8 cellular contexts compared by ENCODE assay signal in genomic region chr11:19076744-19077589, GRCh38. TPM values are rescaled to one million over a fixed set of nuclear protein-coding genes. Genes with fewer than 3 reads are reported as not detected.
DNase-seq lines count a peak whose midpoint lies in the region; ATAC-seq and TF ChIP-seq lines count a peak whose summit lies in the region.

No MANE protein-coding gene starts in this region.

- H3K36me3 ChIP-seq in GM06990 (ENCODE audit: control insufficient read depth, insufficient read depth, low read length) = no peaks in the 10 kb centered on the region
- no peaks in the 10 kb centered on the region for H3K36me3 ChIP-seq in HEK293 (ENCODE audit: control insufficient read depth in 2 of 2, insufficient read depth in 1 of 2, low read length in 2 of 2)

- CTCF ChIA-PET in HEK293 (lab: Yijun Ruan, JAX) = interaction anchor here (0.6 to 12.2 kb wide), 54 partner anchors 8 to 1277 kb away, joined by 3 to 166 read pairs (median 4); partner anchors contain the start of gene MRGPRX2

- H3K9me3 ChIP-seq in HEK293 (ENCODE audit: control insufficient read depth, insufficient read depth, low read depth, low read length) = no peaks in the 10 kb centered on the region

- intact Hi-C loops in lower leg skin (cut with DNase I; ENCODE audit: low total_unique reads) = no loop called here

- no peaks in the 10 kb centered on the region for H3K4me1 ChIP-seq in HEK293 (ENCODE audit: control insufficient read depth, insufficient read depth, low read length)

- no peaks in the 10 kb centered on the region; the same call in 1 of the 2 replicates for H3K27me3 ChIP-seq in GM06990 (replicated peaks; ENCODE audit: control insufficient read depth, insufficient read depth, low read length)

- no peak overlapping the region for H3K4me3 ChIP-seq in GM06990 (replicated peaks; ENCODE audit: low read depth, low read length)
- H3K4me3 ChIP-seq in HEK293 (ENCODE audit: low read depth, low read length) = no peak overlapping the region
- H3K4me3 ChIP-seq in lower leg skin (ENCODE audit: low read depth, poor library complexity, severe bottlenecking) = no peak overlapping the region

- DNase-seq in GM06990 (ENCODE audit: extremely low read depth, insufficient read length) (peak; percentile 20), NCI-H2029 (lab: John Stamatoyannopoulos, UW) (peak; percentile 7), cerebellum (ENCODE audit: low spot score) (peak; percentile 27), lower leg skin (ENCODE audit: low spot score in 2 of 2) (peak; percentile 51 to 94)
- peak; percentile 71 for DNase-seq in activated CD4-positive, CD25-positive, alpha-beta regulatory T cell treated with anti-CD3 and anti-CD28 coated beads, Interleukin-2, amount 50 U/mL, for 72 hours
- peak; percentile 37 for DNase-seq in stimulated activated CD8-positive, alpha-beta memory T cell treated with anti-CD3 and anti-CD28 coated beads, Interleukin-12 subunit alpha, Interleukin-12 subunit beta, amount 100 ng/mL, for 1 hour (ENCODE audit: low read depth)

- TF ChIP-seq POLR2A in lower leg skin (IDR thresholded peaks at IDR 0.05) = no peak

- TF ChIP-seq CTCF in GM06990 (IDR thresholded peaks at IDR 0.05; ENCODE audit: insufficient read depth, low read length, poor library complexity, severe bottlenecking) (peak; percentile 99), HEK293 (tag by site-specific recombination; IDR thresholded peaks at IDR 0.05) (no peak), lower leg skin (IDR thresholded peaks at IDR 0.05) (peak in 1 of 3 donors; percentile 19)

- POLR2A ChIA-PET in HEK293 (lab: Yijun Ruan, JAX) = interaction anchor here (1.4 kb wide), 1 partner anchor 164 kb away, joined by 4 read pairs; no protein-coding TSS in a partner anchor

- no peak overlapping the region for H3K27ac ChIP-seq in HEK293 (ENCODE audit: extremely low read depth, low read depth, low read length)

- 49 to 51% methylated on average over 10 of the region's 10 CpGs for WGBS in lower leg skin, 2 donors

- no peak for ATAC-seq in HG03439 (IDR thresholded peaks at IDR 0.05; ENCODE audit: unreplicated experiment)

TF ChIP-seq in HEK293, 187 proteins besides CTCF, POLR2A, EP300 and RAD21:
- TF ChIP-seq ZNF660 (tag by site-specific recombination; IDR thresholded peaks at IDR 0.05) (0 out of 2 replicates have a peak, but pooled peaks have one; percentile 27), ZNF654 (tag by site-specific recombination; IDR thresholded peaks at IDR 0.05; ENCODE audit: low read depth) (peak; percentile 46), ZNF394 (tag by site-specific recombination; IDR thresholded peaks at IDR 0.05; ENCODE audit: borderline replicate concordance) (no peak), ZNF621 (tag by site-specific recombination; IDR thresholded peaks at IDR 0.05) (no peak), ZNF148 (tag by site-specific recombination; IDR thresholded peaks at IDR 0.05; ENCODE audit: borderline replicate concordance) (no peak)

RNA-seq across cellular contexts. Expression of gene MRGPRX2, which starts 16.4 kb away (rescaled TPM):
- total RNA-seq in cerebellum = not detected
- total RNA-seq in lower leg skin = under 1 TPM in 2 of 4 donors, not detected in 2; 0.13 to 0.49 TPM

RNA-seq across cellular contexts. Expression of gene ZDHHC13, which starts 40.0 kb away (rescaled TPM):
- 22.5 TPM for total RNA-seq in cerebellum
- total RNA-seq in lower leg skin = 10 to 100 TPM; 23.2 to 50.5 (median 37.2) TPM

Comparison
In these comparisons a context has a peak if more than half of its experiments do, and no peak if none do; other contexts are left out.
1. DNase-seq: peak in every context shown above with its lines; median percentile 72 in lower leg skin; 71 in activated CD4-positive, CD25-positive, alpha-beta regulatory T cell treated with anti-CD3 and anti-CD28 coated beads, Interleukin-2, amount 50 U/mL, for 72 hours; 37 in stimulated activated CD8-positive, alpha-beta memory T cell treated with anti-CD3 and anti-CD28 coated beads, Interleukin-12 subunit alpha, Interleukin-12 subunit beta, amount 100 ng/mL, for 1 hour; 27 in cerebellum; 20 in GM06990; 7 in NCI-H2029.